In the genomic region with DNA sequence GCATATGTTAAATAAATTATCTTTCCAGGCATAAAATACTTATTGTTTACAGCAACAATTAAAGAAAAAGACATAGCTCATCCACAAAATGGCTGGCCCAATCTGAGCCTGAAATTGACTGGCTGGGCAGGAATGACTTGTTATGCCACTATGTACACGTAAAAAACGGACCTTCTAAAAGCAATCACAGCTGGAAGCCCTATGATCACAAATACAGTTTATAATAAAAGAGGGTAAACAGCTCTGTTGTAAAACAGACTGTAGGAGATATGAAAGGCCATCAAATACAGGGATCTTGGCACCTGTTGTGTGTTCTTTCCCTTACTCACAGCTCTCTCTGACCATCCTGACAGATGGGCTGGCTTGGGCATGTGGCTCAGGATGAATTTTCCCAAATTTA, we compare ENCODE assay signal across 26 cellular contexts.
DNase-seq lines count a peak whose midpoint lies in the region; ATAC-seq lines count a peak whose summit lies in the region.
"Had no signal": no experiment of that assay in that cellular context is flagged by ENCODE, and none has a peak within 500 bp of the region (broad histone marks: within the 10 kb centered on the region; RNA-seq: fewer than 3 reads in every experiment).

No MANE protein-coding gene starts in this region.

- peak; percentile 34 for DNase-seq in COR-L47 (lab: John Stamatoyannopoulos, UW)
- peak in 2 of 3 experiments; percentile 35 to 74 for DNase-seq in NCI-H1417 (lab: John Stamatoyannopoulos, UW)
- DNase-seq in NCI-H510A (lab: John Stamatoyannopoulos, UW), result peak; percentile 5
- DNase-seq in central memory CD4-positive, alpha-beta T cell, result no peak
- DNase-seq: activated CD4-positive, alpha-beta T cell treated with anti-CD3 and anti-CD28 coated beads, Interleukin-2, amount 50 U/mL, for 48 hours; activated CD8-positive, alpha-beta memory T cell treated with anti-CD3 and anti-CD28 coated beads, Interleukin-2, amount 50 U/mL, for 48 hours; anterior cingulate cortex; effector memory CD4-positive, alpha-beta T cell; foreskin fibroblast; HCEC 1CT; head of caudate nucleus; kidney; NCI-H1436; NCI-H524; SIG-M5; stimulated activated CD8-positive, alpha-beta memory T cell treated with anti-CD3 and anti-CD28 coated beads, Interleukin-4, amount 100 ng/mL, for 48 hours; SW 1271; T1000; trophoblast cell had no signal

- ATAC-seq in esophagus mucosa (peak; percentile 37), GM21367 (IDR thresholded peaks at IDR 0.05; ENCODE audit: unreplicated experiment) (no peak), HG03159 (IDR thresholded peaks at IDR 0.05; ENCODE audit: unreplicated experiment) (no peak), GM21737 (IDR thresholded peaks at IDR 0.05; ENCODE audit: unreplicated experiment) (no peak)
- ATAC-seq: activated naive CD4-positive, alpha-beta T cell treated with anti-CD3 and anti-CD28 coated beads, Interleukin-2, amount 50 U/mL, for 72 hours; activated T-helper 17 cell treated with anti-CD3 and anti-CD28 coated beads, Interleukin-2, amount 50 U/mL, for 72 hours; WTC11 had no signal
